In genomic region chr11:112410325-112410724, GRCh38 we compare ENCODE assay signal across 13 cellular contexts.
DNase-seq lines count a peak whose midpoint lies in the region; TF ChIP-seq lines count a peak whose summit lies in the region.
"Had no signal": no experiment of that assay in that cellular context is flagged by ENCODE, and none has a peak within 500 bp of the region (broad histone marks: within the 10 kb centered on the region; RNA-seq: fewer than 3 reads in every experiment).

No MANE protein-coding gene starts in this region.

- no peaks in the 10 kb centered on the region for H3K36me3 ChIP-seq in BLaER1

- H3K4me2 ChIP-seq in BLaER1 = peak overlapping the region; percentile 36; the same call in 1 of the 2 replicates
- H3K4me2 ChIP-seq: GM23338 had no signal

- no peaks in the 10 kb centered on the region for H3K27me3 ChIP-seq in BLaER1

- peak; percentile 21 for DNase-seq in GM12865 (ENCODE audit: low read depth)
- peak; percentile 65 for DNase-seq in MV-4-11 (lab: John Stamatoyannopoulos, UW)
- peak; percentile 11 for DNase-seq in OCI-M1 (lab: John Stamatoyannopoulos, UW)
- no peak for DNase-seq in retina
- no peak for DNase-seq in occipital lobe (lab: John Stamatoyannopoulos, UW)
- DNase-seq in GM03348 (ENCODE audit: low spot score) = no peak
- DNase-seq: DMS79 treated with DMSO at 0.1 percent for 48 hours, NCI-H1048, NCI-H1694, NCI-H2081 treated with DMSO at 0.1 percent for 48 hours had no signal

- no peak overlapping the region for H3K9ac ChIP-seq in BLaER1

- no peaks in the 10 kb centered on the region for H4K20me1 ChIP-seq in BLaER1

- H3K4me3 ChIP-seq in BLaER1 = no peak overlapping the region
- H3K4me3 ChIP-seq in GM12865 (ENCODE audit: low read depth, low read length) = no peak overlapping the region
- H3K4me3 ChIP-seq: GM23338 had no signal

- H3K9me3 ChIP-seq in BLaER1 = peaks cover 21% of the 10 kb centered on the region

- H3K4me1 ChIP-seq in BLaER1 = peaks cover 14% of the 10 kb centered on the region; the same call in 1 of the 2 replicates

- no peak overlapping the region for H3K27ac ChIP-seq in BLaER1
- H3K27ac ChIP-seq: C4-2B had no signal

- TF ChIP-seq CTCF in GM12865 (IDR thresholded peaks at IDR 0.05; ENCODE audit: insufficient read depth, low read depth, low read length, missing control alignments) = no peak

Comparison
In these comparisons a context has a peak if more than half of its experiments do, and no peak if none do; other contexts are left out.
1. DNase-seq: peak in GM12865 (single experiment), MV-4-11 (single experiment) and OCI-M1 (single experiment); none in retina (single experiment), occipital lobe (single experiment) and GM03348 (single experiment).